In the genomic region with DNA sequence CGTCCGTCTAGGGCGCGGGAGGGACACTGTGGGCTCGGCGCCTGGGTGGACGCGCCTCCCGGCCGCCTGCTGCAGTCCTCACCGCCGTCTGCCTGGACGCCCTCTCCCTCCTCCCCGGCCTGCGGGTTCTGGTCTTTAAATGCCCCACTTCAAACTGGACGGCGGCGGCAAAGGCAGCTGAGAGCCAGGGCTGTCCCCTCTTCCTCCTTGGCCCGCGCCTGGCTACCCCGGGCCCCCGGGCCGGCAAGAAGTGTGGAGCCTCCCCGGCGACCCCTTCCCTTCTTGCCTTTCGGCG, we compare ENCODE assay signal across 8 cellular contexts. TPM values are rescaled to one million over a fixed set of nuclear protein-coding genes. Genes with fewer than 3 reads are reported as not detected.
DNase-seq lines count a peak whose midpoint lies in the region; ATAC-seq and TF ChIP-seq lines count a peak whose summit lies in the region.

No MANE protein-coding gene starts in this region.

- no peak for TF ChIP-seq CTCF in breast epithelium (IDR thresholded peaks at IDR 0.05)

- DNase-seq in AG20443 (ENCODE audit: low spot score): peak; percentile 66
- DNase-seq in SK-N-MC (ENCODE audit: low read depth, low spot score): no peak
- peak; percentile 41 to 61 for DNase-seq in breast epithelium (ENCODE audit: low spot score in 2 of 2)
- peak; percentile 51 for DNase-seq in iPS-NIHi7 (ENCODE audit: extremely low spot score)
- DNase-seq in skeletal muscle cell (ENCODE audit: low read depth): no peak
- no peak for DNase-seq in HT-29 (ENCODE audit: low spot score)

- no peak for TF ChIP-seq POLR2A in breast epithelium (IDR thresholded peaks at IDR 0.05)

- intact Hi-C loops in breast epithelium (cut with DNase I; ENCODE audit: low total_unique reads): no loop called here

- peaks cover 0 to 13% of the 10 kb centered on the region in 2 donors for H3K4me1 ChIP-seq in breast epithelium

- ATAC-seq in GM18517 (IDR thresholded peaks at IDR 0.05; ENCODE audit: unreplicated experiment) (peak; percentile 1), HG03097 (IDR thresholded peaks at IDR 0.05; ENCODE audit: low FRiP score, unreplicated experiment) (peak; percentile 1)

- peak overlapping the region; percentile 95 for H3K4me3 ChIP-seq in SK-N-MC
- H3K4me3 ChIP-seq in breast epithelium: peak overlapping the region; percentile 81 to 98 (median 83)
- H3K4me3 ChIP-seq in skeletal muscle cell (ENCODE audit: low read depth, low read length): peak overlapping the region; percentile 97

- no peaks in the 10 kb centered on the region for H3K27me3 ChIP-seq in breast epithelium

- H3K9me3 ChIP-seq in SK-N-MC (ENCODE audit: low read depth, low read length) (no peaks in the 10 kb centered on the region), breast epithelium (no peaks in the 10 kb centered on the region)

- peaks cover 5% of the 10 kb centered on the region; the same call in 1 of the 2 replicates for H3K36me3 ChIP-seq in SK-N-MC (ENCODE audit: insufficient read depth, low read length)
- H3K36me3 ChIP-seq in breast epithelium: no peaks in the 10 kb centered on the region

- H3K9ac ChIP-seq in SK-N-MC (ENCODE audit: insufficient read length): peak overlapping the region; percentile 77

- H3K27ac ChIP-seq in SK-N-MC: no peak overlapping the region
- H3K27ac ChIP-seq in breast epithelium: peak overlapping the region; percentile 97

RNA-seq across cellular contexts. Expression of a gene that starts 0.4 kb away (rescaled TPM):
- 100 to 1,000 TPM in 1 of 3 donors, 10 to 100 TPM in 2; 57.7 to 107 (median 70.8) TPM for total RNA-seq in breast epithelium
- 3.8 and 8.3 TPM in 2 replicates for total RNA-seq in HT-29 (2014; rRNA removed; shearing (Covaris generic))

Comparison
In these comparisons a context has a peak if more than half of its experiments do, and no peak if none do; other contexts are left out.
1. DNase-seq: peak in AG20443 (single experiment), breast epithelium (2 of 2) and iPS-NIHi7 (single experiment); none in SK-N-MC (single experiment), skeletal muscle cell (single experiment) and HT-29 (single experiment).
2. Peak in every context shown above with its lines, with median percentiles within 50 percentile points of each other: H3K4me3 ChIP-seq.